Comparison of ENCODE assay signal across 18 cellular contexts in the genomic region with DNA sequence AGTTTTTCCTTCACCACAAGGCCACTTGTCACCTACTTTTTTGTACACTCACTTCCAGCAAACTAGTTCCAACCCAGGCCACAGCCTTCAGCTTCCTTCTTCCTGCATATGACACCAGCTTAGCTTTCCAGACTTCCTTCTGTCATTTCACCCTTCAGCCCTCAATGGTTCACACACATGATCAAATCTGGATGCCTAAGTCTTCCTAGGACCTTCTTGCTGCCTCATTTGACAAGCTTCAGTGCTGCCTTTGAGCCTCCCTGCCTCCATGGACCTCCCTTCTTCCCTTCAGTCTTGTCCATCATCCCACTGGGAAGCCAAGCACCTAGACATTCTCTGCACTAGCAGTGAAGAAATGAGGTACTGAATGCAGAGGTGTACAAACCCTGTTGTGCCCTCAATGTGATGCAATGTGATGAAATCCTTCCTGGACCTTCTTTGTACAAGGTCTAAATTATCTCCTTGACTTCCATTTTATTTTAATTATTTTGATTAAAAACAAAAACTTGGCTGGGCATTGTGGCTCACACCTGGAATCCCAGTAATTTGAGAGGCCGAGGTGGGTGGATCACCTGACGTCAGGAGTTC. TPM values are rescaled to one million over a fixed set of nuclear protein-coding genes. Genes with fewer than 3 reads are reported as not detected.
DNase-seq lines count a peak whose midpoint lies in the region; ATAC-seq and TF ChIP-seq lines count a peak whose summit lies in the region.
"Had no signal": no experiment of that assay in that cellular context is flagged by ENCODE, and none has a peak within 500 bp of the region (broad histone marks: within the 10 kb centered on the region; RNA-seq: fewer than 3 reads in every experiment).

No MANE protein-coding gene starts in this region.

- H3K36me3 ChIP-seq in HCT116 (ENCODE audit: control insufficient read depth in 1 of 2, insufficient read depth in 2 of 2, low read length in 2 of 2), result peaks cover 6 to 11% of the 10 kb centered on the region in 2 experiments; a peak in 3 of 4 replicates

- no peaks in the 10 kb centered on the region for H3K27me3 ChIP-seq in HCT116 (ENCODE audit: insufficient read depth, low read length)
- H3K27me3 ChIP-seq: gastroesophageal sphincter, SJSA1, suprapubic skin had no signal

- no peak for TF ChIP-seq CTCF in HCT116 (IDR thresholded peaks at IDR 0.05 in 2 of 3, conservative IDR thresholded peaks at IDR 0.05 in 1 of 3; ENCODE audit: borderline replicate concordance in 1 of 3, insufficient read depth in 1 of 3, low read depth in 2 of 3, low read length in 2 of 3)

- no peak overlapping the region for H3K27ac ChIP-seq in HCT116 (ENCODE audit: low read depth, low read length)
- H3K27ac ChIP-seq: BLaER1, epithelial cell of prostate, gastroesophageal sphincter, SJSA1, suprapubic skin had no signal

- no peak overlapping the region for H3K9ac ChIP-seq in HCT116 (ENCODE audit: low read length)
- H3K9ac ChIP-seq: BLaER1 had no signal

- CTCF ChIA-PET in HCT116 (lab: Charles Lee), result no interaction called here

- no peak overlapping the region for H2AFZ ChIP-seq in HCT116 (ENCODE audit: low read depth, low read length, poor library complexity, severe bottlenecking)

- no TSS peak for BruUV-seq in HCT116 (replicated peaks; lab: Mats Ljungman, UMichigan)

- H3K36me3 Mint-ChIP-seq in activated T-helper 17 cell treated with anti-CD3 and anti-CD28 coated beads, Interleukin-2, amount 50 U/mL, for 72 hours (ENCODE audit: low read depth), result peaks cover 86% of the 10 kb centered on the region
- peaks cover 16 to 49% of the 10 kb centered on the region in 2 donors for H3K36me3 Mint-ChIP-seq in naive B cell

- H3K9me3 Mint-ChIP-seq in activated T-helper 17 cell treated with anti-CD3 and anti-CD28 coated beads, Interleukin-2, amount 50 U/mL, for 72 hours, result no peaks in the 10 kb centered on the region
- no peaks in the 10 kb centered on the region for H3K9me3 Mint-ChIP-seq in naive B cell
- H3K9me3 Mint-ChIP-seq: nephron had no signal

- no peak overlapping the region for H3K4me3 Mint-ChIP-seq in activated T-helper 17 cell treated with anti-CD3 and anti-CD28 coated beads, Interleukin-2, amount 50 U/mL, for 72 hours
- H3K4me3 Mint-ChIP-seq in naive B cell, result peak overlapping the region in 2 of 8 donors; percentile 19 to 33
- H3K4me3 Mint-ChIP-seq: nephron had no signal

- H4K20me1 ChIP-seq in HCT116 (ENCODE audit: insufficient read depth), result no peaks in the 10 kb centered on the region
- H4K20me1 ChIP-seq: BLaER1 had no signal

- H3K4me1 ChIP-seq in HCT116 (ENCODE audit: control insufficient read depth in 1 of 2, insufficient read depth in 2 of 2, low read length in 2 of 2), result no peaks in the 10 kb centered on the region
- H3K4me1 ChIP-seq: SJSA1 had no signal

- DNase-seq in CD1c-positive myeloid dendritic cell (ENCODE audit: extremely low spot score) (peak; percentile 59), HCT116 (ENCODE audit: low read depth, low spot score) (no peak), naive B cell (no peak), SW480 (ENCODE audit: low spot score) (no peak), germinal center (ENCODE audit: low spot score) (no peak)
- no peak for DNase-seq in stimulated activated CD4-positive, alpha-beta T cell treated with anti-CD3 and anti-CD28 coated beads, Interleukin-4, amount 100 ng/mL, for 1 hour
- DNase-seq: aorta; Karpas-422; NCI-H1694; NCI-H446; stimulated activated CD4-positive, alpha-beta T cell treated with anti-CD3 and anti-CD28 coated beads, Interleukin-15, amount 100 ng/mL, for 24 hours had no signal

- TF ChIP-seq RAD21 in HCT116 (IDR thresholded peaks at IDR 0.05; ENCODE audit: low read depth), result no peak

- TF ChIP-seq POLR2A in HCT116 (IDR thresholded peaks at IDR 0.05; ENCODE audit: borderline replicate concordance, extremely low read depth, insufficient read depth, insufficient read length), result no peak

- H3K27me3 Mint-ChIP-seq in activated T-helper 17 cell treated with anti-CD3 and anti-CD28 coated beads, Interleukin-2, amount 50 U/mL, for 72 hours, result no peaks in the 10 kb centered on the region
- no peaks in the 10 kb centered on the region for H3K27me3 Mint-ChIP-seq in naive B cell

- ATAC-seq in HCT116 (no peak), naive B cell (ENCODE audit: low read depth in 2 of 2) (no peak)
- ATAC-seq in activated T-helper 17 cell treated with anti-CD3 and anti-CD28 coated beads, Interleukin-2, amount 50 U/mL, for 72 hours (replicated peaks), result no peak
- ATAC-seq: gastroesophageal sphincter had no signal

- H3K4me2 ChIP-seq in HCT116 (ENCODE audit: low read length), result no peak overlapping the region
- H3K4me2 ChIP-seq: BLaER1 had no signal

- peaks cover 23% of the 10 kb centered on the region for H3K4me1 Mint-ChIP-seq in activated T-helper 17 cell treated with anti-CD3 and anti-CD28 coated beads, Interleukin-2, amount 50 U/mL, for 72 hours
- H3K4me1 Mint-ChIP-seq in naive B cell, result peaks cover 43 to 63% (median 50%) of the 10 kb centered on the region in 3 donors
- H3K4me1 Mint-ChIP-seq: nephron had no signal

- H3K79me2 ChIP-seq in HCT116 (ENCODE audit: insufficient read depth, low read length), result no peaks in the 10 kb centered on the region

- POLR2A ChIA-PET in HCT116 (lab: Charles Lee), result no interaction called here

- H3K4me3 ChIP-seq in HCT116 (replicated peaks in 1 of 2; ENCODE audit: low read depth in 1 of 2, low read length in 2 of 2), result no peak overlapping the region
- H3K4me3 ChIP-seq: BLaER1, gastroesophageal sphincter, SJSA1, suprapubic skin had no signal

- intact Hi-C loops in HCT116 (cut with micrococcal nuclease), result no loop called here

- H3K9me3 ChIP-seq in HCT116 (ENCODE audit: control insufficient read depth in 1 of 2, insufficient read depth in 1 of 2, low read depth in 1 of 2, low read length in 2 of 2), result no peaks in the 10 kb centered on the region
- H3K9me3 ChIP-seq: BLaER1, gastroesophageal sphincter, SJSA1, suprapubic skin had no signal

- RAD21 ChIA-PET in HCT116 (lab: Charles Lee; ENCODE audit: low non-redundant PET in 1 of 2, low total read pairs in 2 of 2, uncharacterized antibody in 2 of 2, unreplicated experiment in 2 of 2), result interaction anchor here in 1 of 2 experiments (0.8 kb wide), 1 partner anchor 41 kb away, joined by 3 read pairs; no protein-coding TSS in a partner anchor

- no peaks in the 10 kb centered on the region for H3K9me2 ChIP-seq in HCT116 (ENCODE audit: insufficient read depth)

- peak overlapping the region; percentile 32 for H3K27ac Mint-ChIP-seq in activated T-helper 17 cell treated with anti-CD3 and anti-CD28 coated beads, Interleukin-2, amount 50 U/mL, for 72 hours
- H3K27ac Mint-ChIP-seq in naive B cell, result peak overlapping the region in 4 of 6 donors; percentile 60 to 79 (median 78)
- H3K27ac Mint-ChIP-seq: nephron had no signal

TF ChIP-seq in HCT116, 20 proteins besides CTCF, POLR2A, EP300 and RAD21:
- TF ChIP-seq ZFX (IDR thresholded peaks at IDR 0.05) (no peak), CEBPB (IDR thresholded peaks at IDR 0.05; ENCODE audit: low read depth) (0 out of 2 replicates have a peak, but pooled peaks have one; percentile 22)

RNA-seq across cellular contexts. Expression of gene REC8, which starts 4.3 kb away (rescaled TPM):
- total RNA-seq in HCT116 (2021; ENCODE audit: unreplicated experiment), result 7.6 TPM
- 6.0 and 8.2 TPM in 2 replicates for polyA plus RNA-seq in HCT116 (2012)
- 10 to 100 TPM; 35.7 to 58.8 TPM for total RNA-seq in activated T-helper 17 cell treated with anti-CD3 and anti-CD28 coated beads, Interleukin-2, amount 50 U/mL, for 72 hours
- polyA plus RNA-seq in naive B cell (ENCODE audit: low read depth in 6 of 6), result 1 to 10 TPM; 3.6 to 9.6 (median 6.9) TPM

RNA-seq across cellular contexts. Expression of gene IRF9, which starts 6.6 kb away (rescaled TPM):
- total RNA-seq in HCT116 (2021; ENCODE audit: unreplicated experiment), result 21.7 TPM
- polyA plus RNA-seq in HCT116 (2012), result 22.9 and 34.4 TPM in 2 replicates
- 100 to 1,000 TPM; 106 to 190 TPM for total RNA-seq in activated T-helper 17 cell treated with anti-CD3 and anti-CD28 coated beads, Interleukin-2, amount 50 U/mL, for 72 hours
- polyA plus RNA-seq in naive B cell (ENCODE audit: low read depth in 6 of 6), result 100 to 1,000 TPM in 3 of 6 donors, 10 to 100 TPM in 3; 86.7 to 140 (median 97.2) TPM

RNA-seq across cellular contexts. Expression of gene RNF31, which starts 20.3 kb away (rescaled TPM):
- 78.0 TPM for total RNA-seq in HCT116 (2021; ENCODE audit: unreplicated experiment)
- polyA plus RNA-seq in HCT116 (2012), result 77.8 and 79.6 TPM in 2 replicates
- 10 to 100 TPM; 56.6 to 86.7 TPM for total RNA-seq in activated T-helper 17 cell treated with anti-CD3 and anti-CD28 coated beads, Interleukin-2, amount 50 U/mL, for 72 hours
- 10 to 100 TPM; 21.0 to 47.2 (median 32.1) TPM for polyA plus RNA-seq in naive B cell (ENCODE audit: low read depth in 6 of 6)

RNA-seq across cellular contexts. Expression of gene IPO4, which starts 21.0 kb away (rescaled TPM):
- 102 TPM for total RNA-seq in HCT116 (2021; ENCODE audit: unreplicated experiment)
- 45.2 and 47.1 TPM in 2 replicates for polyA plus RNA-seq in HCT116 (2012)
- total RNA-seq in activated T-helper 17 cell treated with anti-CD3 and anti-CD28 coated beads, Interleukin-2, amount 50 U/mL, for 72 hours, result 10 to 100 TPM; 34.0 to 78.7 TPM
- polyA plus RNA-seq in naive B cell (ENCODE audit: low read depth in 6 of 6), result 10 to 100 TPM in 5 of 6 donors, 1 to 10 TPM in 1; 5.4 to 19.0 (median 12.6) TPM

RNA-seq across cellular contexts. Expression of gene PSME2, which starts 21.2 kb away (rescaled TPM):
- 160 TPM for total RNA-seq in HCT116 (2021; ENCODE audit: unreplicated experiment)
- polyA plus RNA-seq in HCT116 (2012), result 113 and 172 TPM in 2 replicates
- total RNA-seq in activated T-helper 17 cell treated with anti-CD3 and anti-CD28 coated beads, Interleukin-2, amount 50 U/mL, for 72 hours, result 100 to 1,000 TPM; 339 to 489 TPM
- 100 to 1,000 TPM; 257 to 514 (median 294) TPM for polyA plus RNA-seq in naive B cell (ENCODE audit: low read depth in 6 of 6)
